ENCODE assay signal across 1 cellular context in the genomic region with DNA sequence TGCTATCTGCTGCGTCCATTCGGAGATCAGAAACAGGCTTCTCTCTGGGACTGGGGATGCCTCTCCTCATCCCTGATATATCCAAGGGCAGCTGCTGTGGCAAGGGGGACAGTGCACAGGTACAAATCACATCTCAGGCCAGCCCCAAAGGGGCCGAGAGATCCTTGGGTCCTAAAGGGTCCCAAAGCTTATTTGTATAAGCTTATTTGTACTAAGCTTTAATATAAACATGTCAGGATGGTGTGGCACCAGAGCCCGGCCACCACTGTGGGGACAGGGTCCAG.
TF ChIP-seq lines count a peak whose summit lies in the region.

No MANE protein-coding gene starts in this region.

TF ChIP-seq in HepG2, 621 proteins besides CTCF, POLR2A, EP300 and RAD21 (continues in another document):
- TF ChIP-seq U2AF1 (optimal IDR thresholded peaks at IDR 0.05; ENCODE audit: low read depth, low read length), result no peak
- no peak for TF ChIP-seq ZMYM3 (CRISPR knock-in tag; IDR thresholded peaks at IDR 0.05)
- no peak for TF ChIP-seq ZFP82 (CRISPR knock-in tag; IDR thresholded peaks at IDR 0.05; ENCODE audit: borderline replicate concordance)
- no peak for TF ChIP-seq ZNF7 (CRISPR knock-in tag; IDR thresholded peaks at IDR 0.05)
- TF ChIP-seq ETV5 (CRISPR knock-in tag; IDR thresholded peaks at IDR 0.05; ENCODE audit: borderline replicate concordance), result 0 out of 2 replicates have a peak, but pooled peaks have one; percentile 8
- TF ChIP-seq, protein P1, sequence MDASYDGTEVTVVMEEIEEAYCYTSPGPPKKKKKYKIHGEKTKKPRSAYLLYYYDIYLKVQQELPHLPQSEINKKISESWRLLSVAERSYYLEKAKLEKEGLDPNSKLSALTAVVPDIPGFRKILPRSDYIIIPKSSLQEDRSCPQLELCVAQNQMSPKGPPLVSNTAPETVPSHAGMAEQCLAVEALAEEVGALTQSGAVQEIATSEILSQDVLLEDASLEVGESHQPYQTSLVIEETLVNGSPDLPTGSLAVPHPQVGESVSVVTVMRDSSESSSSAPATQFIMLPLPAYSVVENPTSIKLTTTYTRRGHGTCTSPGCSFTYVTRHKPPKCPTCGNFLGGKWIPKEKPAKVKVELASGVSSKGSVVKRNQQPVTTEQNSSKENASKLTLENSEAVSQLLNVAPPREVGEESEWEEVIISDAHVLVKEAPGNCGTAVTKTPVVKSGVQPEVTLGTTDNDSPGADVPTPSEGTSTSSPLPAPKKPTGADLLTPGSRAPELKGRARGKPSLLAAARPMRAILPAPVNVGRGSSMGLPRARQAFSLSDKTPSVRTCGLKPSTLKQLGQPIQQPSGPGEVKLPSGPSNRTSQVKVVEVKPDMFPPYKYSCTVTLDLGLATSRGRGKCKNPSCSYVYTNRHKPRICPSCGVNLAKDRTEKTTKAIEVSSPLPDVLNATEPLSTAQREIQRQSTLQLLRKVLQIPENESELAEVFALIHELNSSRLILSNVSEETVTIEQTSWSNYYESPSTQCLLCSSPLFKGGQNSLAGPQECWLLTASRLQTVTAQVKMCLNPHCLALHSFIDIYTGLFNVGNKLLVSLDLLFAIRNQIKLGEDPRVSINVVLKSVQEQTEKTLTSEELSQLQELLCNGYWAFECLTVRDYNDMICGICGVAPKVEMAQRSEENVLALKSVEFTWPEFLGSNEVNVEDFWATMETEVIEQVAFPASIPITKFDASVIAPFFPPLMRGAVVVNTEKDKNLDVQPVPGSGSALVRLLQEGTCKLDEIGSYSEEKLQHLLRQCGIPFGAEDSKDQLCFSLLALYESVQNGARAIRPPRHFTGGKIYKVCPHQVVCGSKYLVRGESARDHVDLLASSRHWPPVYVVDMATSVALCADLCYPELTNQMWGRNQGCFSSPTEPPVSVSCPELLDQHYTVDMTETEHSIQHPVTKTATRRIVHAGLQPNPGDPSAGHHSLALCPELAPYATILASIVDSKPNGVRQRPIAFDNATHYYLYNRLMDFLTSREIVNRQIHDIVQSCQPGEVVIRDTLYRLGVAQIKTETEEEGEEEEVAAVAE (CRISPR knock-in tag; IDR thresholded peaks at IDR 0.05; ENCODE audit: borderline replicate concordance), result peak; percentile 1; the same call in 1 of the 2 replicates
- TF ChIP-seq ZNF589 (CRISPR knock-in tag; conservative IDR thresholded peaks at IDR 0.05), result no peak
- no peak for TF ChIP-seq SYNCRIP (IDR thresholded peaks at IDR 0.05; ENCODE audit: insufficient read depth, low read depth, low read length)
- no peak for TF ChIP-seq SRF (IDR thresholded peaks at IDR 0.05; ENCODE audit: low read depth, low read length)
- no peak for TF ChIP-seq HNRNPL (IDR thresholded peaks at IDR 0.05; ENCODE audit: low read depth, low read length)
- TF ChIP-seq, protein P2, sequence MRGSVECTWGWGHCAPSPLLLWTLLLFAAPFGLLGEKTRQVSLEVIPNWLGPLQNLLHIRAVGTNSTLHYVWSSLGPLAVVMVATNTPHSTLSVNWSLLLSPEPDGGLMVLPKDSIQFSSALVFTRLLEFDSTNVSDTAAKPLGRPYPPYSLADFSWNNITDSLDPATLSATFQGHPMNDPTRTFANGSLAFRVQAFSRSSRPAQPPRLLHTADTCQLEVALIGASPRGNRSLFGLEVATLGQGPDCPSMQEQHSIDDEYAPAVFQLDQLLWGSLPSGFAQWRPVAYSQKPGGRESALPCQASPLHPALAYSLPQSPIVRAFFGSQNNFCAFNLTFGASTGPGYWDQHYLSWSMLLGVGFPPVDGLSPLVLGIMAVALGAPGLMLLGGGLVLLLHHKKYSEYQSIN (CRISPR knock-in tag; IDR thresholded peaks at IDR 0.05; ENCODE audit: borderline replicate concordance), result 0 out of 2 replicates have a peak, but pooled peaks have one; percentile 9
- TF ChIP-seq PHF8 (CRISPR knock-in tag; IDR thresholded peaks at IDR 0.05), result no peak
- TF ChIP-seq ZNF441 (CRISPR knock-in tag; IDR thresholded peaks at IDR 0.05; ENCODE audit: borderline replicate concordance), result 0 out of 2 replicates have a peak, but pooled peaks have one; percentile 13
- no peak for TF ChIP-seq ZNF883 (CRISPR knock-in tag; IDR thresholded peaks at IDR 0.05; ENCODE audit: not compliant biosample characterization)
- no peak for TF ChIP-seq HOXA3 (CRISPR knock-in tag; IDR thresholded peaks at IDR 0.05)
- TF ChIP-seq, protein P3, sequence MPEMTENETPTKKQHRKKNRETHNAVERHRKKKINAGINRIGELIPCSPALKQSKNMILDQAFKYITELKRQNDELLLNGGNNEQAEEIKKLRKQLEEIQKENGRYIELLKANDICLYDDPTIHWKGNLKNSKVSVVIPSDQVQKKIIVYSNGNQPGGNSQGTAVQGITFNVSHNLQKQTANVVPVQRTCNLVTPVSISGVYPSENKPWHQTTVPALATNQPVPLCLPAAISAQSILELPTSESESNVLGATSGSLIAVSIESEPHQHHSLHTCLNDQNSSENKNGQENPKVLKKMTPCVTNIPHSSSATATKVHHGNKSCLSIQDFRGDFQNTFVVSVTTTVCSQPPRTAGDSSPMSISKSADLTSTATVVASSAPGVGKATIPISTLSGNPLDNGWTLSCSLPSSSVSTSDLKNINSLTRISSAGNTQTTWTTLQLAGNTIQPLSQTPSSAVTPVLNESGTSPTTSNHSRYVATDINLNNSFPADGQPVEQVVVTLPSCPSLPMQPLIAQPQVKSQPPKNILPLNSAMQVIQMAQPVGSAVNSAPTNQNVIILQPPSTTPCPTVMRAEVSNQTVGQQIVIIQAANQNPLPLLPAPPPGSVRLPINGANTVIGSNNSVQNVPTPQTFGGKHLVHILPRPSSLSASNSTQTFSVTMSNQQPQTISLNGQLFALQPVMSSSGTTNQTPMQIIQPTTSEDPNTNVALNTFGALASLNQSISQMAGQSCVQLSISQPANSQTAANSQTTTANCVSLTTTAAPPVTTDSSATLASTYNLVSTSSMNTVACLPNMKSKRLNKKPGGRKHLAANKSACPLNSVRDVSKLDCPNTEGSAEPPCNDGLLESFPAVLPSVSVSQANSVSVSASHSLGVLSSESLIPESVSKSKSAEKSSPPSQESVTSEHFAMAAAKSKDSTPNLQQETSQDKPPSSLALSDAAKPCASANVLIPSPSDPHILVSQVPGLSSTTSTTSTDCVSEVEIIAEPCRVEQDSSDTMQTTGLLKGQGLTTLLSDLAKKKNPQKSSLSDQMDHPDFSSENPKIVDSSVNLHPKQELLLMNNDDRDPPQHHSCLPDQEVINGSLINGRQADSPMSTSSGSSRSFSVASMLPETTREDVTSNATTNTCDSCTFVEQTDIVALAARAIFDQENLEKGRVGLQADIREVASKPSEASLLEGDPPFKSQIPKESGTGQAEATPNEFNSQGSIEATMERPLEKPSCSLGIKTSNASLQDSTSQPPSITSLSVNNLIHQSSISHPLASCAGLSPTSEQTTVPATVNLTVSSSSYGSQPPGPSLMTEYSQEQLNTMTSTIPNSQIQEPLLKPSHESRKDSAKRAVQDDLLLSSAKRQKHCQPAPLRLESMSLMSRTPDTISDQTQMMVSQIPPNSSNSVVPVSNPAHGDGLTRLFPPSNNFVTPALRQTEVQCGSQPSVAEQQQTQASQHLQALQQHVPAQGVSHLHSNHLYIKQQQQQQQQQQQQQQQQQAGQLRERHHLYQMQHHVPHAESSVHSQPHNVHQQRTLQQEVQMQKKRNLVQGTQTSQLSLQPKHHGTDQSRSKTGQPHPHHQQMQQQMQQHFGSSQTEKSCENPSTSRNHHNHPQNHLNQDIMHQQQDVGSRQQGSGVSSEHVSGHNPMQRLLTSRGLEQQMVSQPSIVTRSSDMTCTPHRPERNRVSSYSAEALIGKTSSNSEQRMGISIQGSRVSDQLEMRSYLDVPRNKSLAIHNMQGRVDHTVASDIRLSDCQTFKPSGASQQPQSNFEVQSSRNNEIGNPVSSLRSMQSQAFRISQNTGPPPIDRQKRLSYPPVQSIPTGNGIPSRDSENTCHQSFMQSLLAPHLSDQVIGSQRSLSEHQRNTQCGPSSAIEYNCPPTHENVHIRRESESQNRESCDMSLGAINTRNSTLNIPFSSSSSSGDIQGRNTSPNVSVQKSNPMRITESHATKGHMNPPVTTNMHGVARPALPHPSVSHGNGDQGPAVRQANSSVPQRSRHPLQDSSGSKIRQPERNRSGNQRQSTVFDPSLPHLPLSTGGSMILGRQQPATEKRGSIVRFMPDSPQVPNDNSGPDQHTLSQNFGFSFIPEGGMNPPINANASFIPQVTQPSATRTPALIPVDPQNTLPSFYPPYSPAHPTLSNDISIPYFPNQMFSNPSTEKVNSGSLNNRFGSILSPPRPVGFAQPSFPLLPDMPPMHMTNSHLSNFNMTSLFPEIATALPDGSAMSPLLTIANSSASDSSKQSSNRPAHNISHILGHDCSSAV (CRISPR knock-in tag; IDR thresholded peaks at IDR 0.05; ENCODE audit: borderline replicate concordance), result no peak
- no peak for TF ChIP-seq ZNF501 (CRISPR knock-in tag; IDR thresholded peaks at IDR 0.05)
- TF ChIP-seq HNRNPLL (IDR thresholded peaks at IDR 0.05; ENCODE audit: low read depth, low read length, poor library complexity, severe bottlenecking), result no peak
- no peak for TF ChIP-seq KLF12 (CRISPR knock-in tag; IDR thresholded peaks at IDR 0.05; ENCODE audit: borderline replicate concordance)
- 0 out of 2 replicates have a peak, but pooled peaks have one; percentile 34 for TF ChIP-seq ZNF432 (CRISPR knock-in tag; IDR thresholded peaks at IDR 0.05; ENCODE audit: borderline replicate concordance)
- TF ChIP-seq ZNF605 (CRISPR knock-in tag; IDR thresholded peaks at IDR 0.05), result no peak
- 0 out of 2 replicates have a peak, but pooled peaks have one; percentile 60 for TF ChIP-seq ZNF788 (CRISPR knock-in tag; IDR thresholded peaks at IDR 0.05; ENCODE audit: borderline replicate concordance)
- TF ChIP-seq, protein P4, sequence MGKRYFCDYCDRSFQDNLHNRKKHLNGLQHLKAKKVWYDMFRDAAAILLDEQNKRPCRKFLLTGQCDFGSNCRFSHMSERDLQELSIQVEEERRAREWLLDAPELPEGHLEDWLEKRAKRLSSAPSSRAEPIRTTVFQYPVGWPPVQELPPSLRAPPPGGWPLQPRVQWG (CRISPR knock-in tag; IDR thresholded peaks at IDR 0.05; ENCODE audit: borderline replicate concordance, low read depth), result 0 out of 2 replicates have a peak, but pooled peaks have one; percentile 34
- no peak for TF ChIP-seq RORA (CRISPR knock-in tag; IDR thresholded peaks at IDR 0.05)
- TF ChIP-seq, protein P5, sequence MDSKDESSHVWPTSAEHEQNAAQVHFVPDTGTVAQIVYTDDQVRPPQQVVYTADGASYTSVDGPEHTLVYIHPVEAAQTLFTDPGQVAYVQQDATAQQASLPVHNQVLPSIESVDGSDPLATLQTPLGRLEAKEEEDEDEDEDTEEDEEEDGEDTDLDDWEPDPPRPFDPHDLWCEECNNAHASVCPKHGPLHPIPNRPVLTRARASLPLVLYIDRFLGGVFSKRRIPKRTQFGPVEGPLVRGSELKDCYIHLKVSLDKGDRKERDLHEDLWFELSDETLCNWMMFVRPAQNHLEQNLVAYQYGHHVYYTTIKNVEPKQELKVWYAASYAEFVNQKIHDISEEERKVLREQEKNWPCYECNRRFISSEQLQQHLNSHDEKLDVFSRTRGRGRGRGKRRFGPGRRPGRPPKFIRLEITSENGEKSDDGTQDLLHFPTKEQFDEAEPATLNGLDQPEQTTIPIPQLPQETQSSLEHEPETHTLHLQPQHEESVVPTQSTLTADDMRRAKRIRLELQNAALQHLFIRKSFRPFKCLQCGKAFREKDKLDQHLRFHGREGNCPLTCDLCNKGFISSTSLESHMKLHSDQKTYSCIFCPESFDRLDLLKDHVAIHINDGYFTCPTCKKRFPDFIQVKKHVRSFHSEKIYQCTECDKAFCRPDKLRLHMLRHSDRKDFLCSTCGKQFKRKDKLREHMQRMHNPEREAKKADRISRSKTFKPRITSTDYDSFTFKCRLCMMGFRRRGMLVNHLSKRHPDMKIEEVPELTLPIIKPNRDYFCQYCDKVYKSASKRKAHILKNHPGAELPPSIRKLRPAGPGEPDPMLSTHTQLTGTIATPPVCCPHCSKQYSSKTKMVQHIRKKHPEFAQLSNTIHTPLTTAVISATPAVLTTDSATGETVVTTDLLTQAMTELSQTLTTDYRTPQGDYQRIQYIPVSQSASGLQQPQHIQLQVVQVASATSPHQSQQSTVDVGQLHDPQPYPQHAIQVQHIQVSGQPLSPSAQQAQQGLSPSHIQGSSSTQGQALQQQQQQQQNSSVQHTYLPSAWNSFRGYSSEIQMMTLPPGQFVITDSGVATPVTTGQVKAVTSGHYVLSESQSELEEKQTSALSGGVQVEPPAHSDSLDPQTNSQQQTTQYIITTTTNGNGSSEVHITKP (CRISPR knock-in tag; IDR thresholded peaks at IDR 0.05; ENCODE audit: low read depth), result no peak
- TF ChIP-seq, protein P6, sequence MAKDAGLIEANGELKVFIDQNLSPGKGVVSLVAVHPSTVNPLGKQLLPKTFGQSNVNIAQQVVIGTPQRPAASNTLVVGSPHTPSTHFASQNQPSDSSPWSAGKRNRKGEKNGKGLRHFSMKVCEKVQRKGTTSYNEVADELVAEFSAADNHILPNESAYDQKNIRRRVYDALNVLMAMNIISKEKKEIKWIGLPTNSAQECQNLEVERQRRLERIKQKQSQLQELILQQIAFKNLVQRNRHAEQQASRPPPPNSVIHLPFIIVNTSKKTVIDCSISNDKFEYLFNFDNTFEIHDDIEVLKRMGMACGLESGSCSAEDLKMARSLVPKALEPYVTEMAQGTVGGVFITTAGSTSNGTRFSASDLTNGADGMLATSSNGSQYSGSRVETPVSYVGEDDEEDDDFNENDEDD (CRISPR knock-in tag; IDR thresholded peaks at IDR 0.05; ENCODE audit: borderline replicate concordance), result no peak
- TF ChIP-seq, protein P7, sequence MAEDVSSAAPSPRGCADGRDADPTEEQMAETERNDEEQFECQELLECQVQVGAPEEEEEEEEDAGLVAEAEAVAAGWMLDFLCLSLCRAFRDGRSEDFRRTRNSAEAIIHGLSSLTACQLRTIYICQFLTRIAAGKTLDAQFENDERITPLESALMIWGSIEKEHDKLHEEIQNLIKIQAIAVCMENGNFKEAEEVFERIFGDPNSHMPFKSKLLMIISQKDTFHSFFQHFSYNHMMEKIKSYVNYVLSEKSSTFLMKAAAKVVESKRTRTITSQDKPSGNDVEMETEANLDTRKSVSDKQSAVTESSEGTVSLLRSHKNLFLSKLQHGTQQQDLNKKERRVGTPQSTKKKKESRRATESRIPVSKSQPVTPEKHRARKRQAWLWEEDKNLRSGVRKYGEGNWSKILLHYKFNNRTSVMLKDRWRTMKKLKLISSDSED (CRISPR knock-in tag; IDR thresholded peaks at IDR 0.05), result no peak
- TF ChIP-seq ELF3 (CRISPR knock-in tag; IDR thresholded peaks at IDR 0.05), result no peak
- TF ChIP-seq NR1H2 (CRISPR knock-in tag; IDR thresholded peaks at IDR 0.05; ENCODE audit: borderline replicate concordance, low read depth), result no peak
- TF ChIP-seq ZNF572 (CRISPR knock-in tag; IDR thresholded peaks at IDR 0.05), result peak; percentile 7; the same call in 1 of the 2 replicates
- no peak for TF ChIP-seq ZNF326 (CRISPR knock-in tag; IDR thresholded peaks at IDR 0.05; ENCODE audit: borderline replicate concordance)
- TF ChIP-seq ZNF644 (CRISPR knock-in tag; IDR thresholded peaks at IDR 0.05; ENCODE audit: low read depth), result no peak
- TF ChIP-seq MED13 (CRISPR knock-in tag; IDR thresholded peaks at IDR 0.05), result no peak
- TF ChIP-seq, protein P8, sequence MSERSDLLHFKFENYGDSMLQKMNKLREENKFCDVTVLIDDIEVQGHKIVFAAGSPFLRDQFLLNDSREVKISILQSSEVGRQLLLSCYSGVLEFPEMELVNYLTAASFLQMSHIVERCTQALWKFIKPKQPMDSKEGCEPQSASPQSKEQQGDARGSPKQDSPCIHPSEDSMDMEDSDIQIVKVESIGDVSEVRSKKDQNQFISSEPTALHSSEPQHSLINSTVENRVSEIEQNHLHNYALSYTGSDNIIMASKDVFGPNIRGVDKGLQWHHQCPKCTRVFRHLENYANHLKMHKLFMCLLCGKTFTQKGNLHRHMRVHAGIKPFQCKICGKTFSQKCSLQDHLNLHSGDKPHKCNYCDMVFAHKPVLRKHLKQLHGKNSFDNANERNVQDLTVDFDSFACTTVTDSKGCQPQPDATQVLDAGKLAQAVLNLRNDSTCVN (CRISPR knock-in tag; IDR thresholded peaks at IDR 0.05; ENCODE audit: borderline replicate concordance), result 0 out of 2 replicates have a peak, but pooled peaks have one; percentile 27
- TF ChIP-seq ZNF563 (CRISPR knock-in tag; IDR thresholded peaks at IDR 0.05), result no peak
